ENCODE assay signal across 8 cellular contexts in genomic region chr18:13562494-13563029, GRCh38.
DNase-seq lines count a peak whose midpoint lies in the region; ATAC-seq and TF ChIP-seq lines count a peak whose summit lies in the region.

No MANE protein-coding gene starts in this region.

- peak overlapping the region; percentile 66 for H3K4me3 Mint-ChIP-seq in activated CD4-positive, alpha-beta T cell treated with anti-CD3 and anti-CD28 coated beads for 36 hours
- H3K4me3 Mint-ChIP-seq in Calu3 (ENCODE audit: low read depth, unreplicated experiment) = no peak overlapping the region

- BruUV-seq in Calu3 (replicated peaks; lab: Mats Ljungman, UMichigan) = no TSS peak

- no peak overlapping the region for H3K4me3 ChIP-seq in upper lobe of right lung

- ATAC-seq in GM18867 (IDR thresholded peaks at IDR 0.05; ENCODE audit: unreplicated experiment) (peak; percentile 58), HG02981 (IDR thresholded peaks at IDR 0.05; ENCODE audit: unreplicated experiment) (peak; percentile 52), left ventricle myocardium superior (peak; percentile 63), upper lobe of right lung (peak; percentile 34)
- ATAC-seq in activated CD4-positive, alpha-beta T cell treated with anti-CD3 and anti-CD28 coated beads for 36 hours = peak; percentile 88

- peaks cover 5% of the 10 kb centered on the region for H3K36me3 Mint-ChIP-seq in activated CD4-positive, alpha-beta T cell treated with anti-CD3 and anti-CD28 coated beads for 36 hours (ENCODE audit: low read depth)
- H3K36me3 Mint-ChIP-seq in Calu3 (ENCODE audit: insufficient read depth, unreplicated experiment) = no peaks in the 10 kb centered on the region

- H3K4me1 ChIP-seq in upper lobe of right lung = peaks cover 23% of the 10 kb centered on the region

- POLR2A ChIA-PET in activated CD4-positive, alpha-beta T cell treated with anti-CD3 and anti-CD28 coated beads for 36 hours (lab: Charles Lee) = interaction anchor here (0.7 to 1.3 kb wide), 4 partner anchors 50 to 298 kb away, joined by 3 to 4 read pairs (median 3); no protein-coding TSS in a partner anchor

- no peaks in the 10 kb centered on the region for H3K27me3 Mint-ChIP-seq in activated CD4-positive, alpha-beta T cell treated with anti-CD3 and anti-CD28 coated beads for 36 hours
- peaks cover 21% of the 10 kb centered on the region for H3K27me3 Mint-ChIP-seq in Calu3 (ENCODE audit: unreplicated experiment)

- H3K27ac Mint-ChIP-seq in activated CD4-positive, alpha-beta T cell treated with anti-CD3 and anti-CD28 coated beads for 36 hours = peak overlapping the region; percentile 97
- H3K27ac Mint-ChIP-seq in Calu3 (ENCODE audit: unreplicated experiment) = no peak overlapping the region

- H3K9me3 Mint-ChIP-seq in activated CD4-positive, alpha-beta T cell treated with anti-CD3 and anti-CD28 coated beads for 36 hours (ENCODE audit: low read depth) = no peaks in the 10 kb centered on the region
- H3K9me3 Mint-ChIP-seq in Calu3 (ENCODE audit: low read depth, unreplicated experiment) = no peaks in the 10 kb centered on the region

- no peaks in the 10 kb centered on the region for H3K9me3 ChIP-seq in upper lobe of right lung

- intact Hi-C loops in activated CD4-positive, alpha-beta T cell treated with anti-CD3 and anti-CD28 coated beads for 36 hours (cut with DNase I, micrococcal nuclease) = loop anchor here (1.0 to 5.0 kb wide), 9 partner anchors 14 to 572 kb away; partner anchors contain the start of genes CEP192 (in 1 of the 2), FAM210A (in 1 of the 2), LDLRAD4 (in 1 of the 2) and RNMT (in 1 of the 2)
- intact Hi-C loops in left ventricle myocardium superior (cut with micrococcal nuclease) (no loop called here), upper lobe of right lung (cut with DNase I) (loop anchor here (10.0 kb wide), 1 partner anchor 62 kb away; no protein-coding TSS in a partner anchor), Calu3 (cut with micrococcal nuclease; ENCODE audit: unreplicated experiment) (no loop called here)

- TF ChIP-seq CTCF in upper lobe of right lung (IDR thresholded peaks at IDR 0.05) (no peak), Calu3 (IDR thresholded peaks at IDR 0.05; ENCODE audit: unreplicated experiment) (no peak)

- no peaks in the 10 kb centered on the region for H3K36me3 ChIP-seq in upper lobe of right lung

- H3K27ac ChIP-seq in upper lobe of right lung = no peak overlapping the region

- CTCF ChIA-PET in activated CD4-positive, alpha-beta T cell treated with anti-CD3 and anti-CD28 coated beads for 36 hours (lab: Charles Lee) = interaction anchor here (0.5 to 5.0 kb wide), 9 partner anchors 14 to 184 kb away, joined by 3 to 30 read pairs (median 3); no protein-coding TSS in a partner anchor
- CTCF ChIA-PET in Calu3 (lab: Charles Lee) = no interaction called here

- peak; percentile 97 for DNase-seq in activated CD4-positive, alpha-beta T cell treated with anti-CD3 and anti-CD28 coated beads for 36 hours
- DNase-seq in left ventricle myocardium superior = no peak
- DNase-seq in upper lobe of right lung = peak; percentile 75
- DNase-seq in hepatic stellate cell (ENCODE audit: low spot score) = no peak
- no peak for DNase-seq in Calu3
- DNase-seq in retina = no peak

- peaks cover 66% of the 10 kb centered on the region for H3K4me1 Mint-ChIP-seq in activated CD4-positive, alpha-beta T cell treated with anti-CD3 and anti-CD28 coated beads for 36 hours
- H3K4me1 Mint-ChIP-seq in Calu3 (ENCODE audit: low read depth, unreplicated experiment) = no peaks in the 10 kb centered on the region

- H3K27me3 ChIP-seq in upper lobe of right lung = no peaks in the 10 kb centered on the region

Comparison
In these comparisons a context has a peak if more than half of its experiments do, and no peak if none do; other contexts are left out.
1. ATAC-seq: peak in every context shown above with its lines; median percentile 88 in activated CD4-positive, alpha-beta T cell treated with anti-CD3 and anti-CD28 coated beads for 36 hours; 63 in left ventricle myocardium superior; 58 in GM18867; 52 in HG02981; 34 in upper lobe of right lung.
2. DNase-seq: peak in activated CD4-positive, alpha-beta T cell treated with anti-CD3 and anti-CD28 coated beads for 36 hours (single experiment) and upper lobe of right lung (single experiment); none in left ventricle myocardium superior (single experiment), hepatic stellate cell (single experiment), Calu3 (single experiment) and retina (single experiment).
3. intact Hi-C loops: an anchor here in activated CD4-positive, alpha-beta T cell treated with anti-CD3 and anti-CD28 coated beads for 36 hours (1.0 to 5.0 kb wide) and upper lobe of right lung (10.0 kb wide); none called in left ventricle myocardium superior and Calu3.